In the genomic region with DNA sequence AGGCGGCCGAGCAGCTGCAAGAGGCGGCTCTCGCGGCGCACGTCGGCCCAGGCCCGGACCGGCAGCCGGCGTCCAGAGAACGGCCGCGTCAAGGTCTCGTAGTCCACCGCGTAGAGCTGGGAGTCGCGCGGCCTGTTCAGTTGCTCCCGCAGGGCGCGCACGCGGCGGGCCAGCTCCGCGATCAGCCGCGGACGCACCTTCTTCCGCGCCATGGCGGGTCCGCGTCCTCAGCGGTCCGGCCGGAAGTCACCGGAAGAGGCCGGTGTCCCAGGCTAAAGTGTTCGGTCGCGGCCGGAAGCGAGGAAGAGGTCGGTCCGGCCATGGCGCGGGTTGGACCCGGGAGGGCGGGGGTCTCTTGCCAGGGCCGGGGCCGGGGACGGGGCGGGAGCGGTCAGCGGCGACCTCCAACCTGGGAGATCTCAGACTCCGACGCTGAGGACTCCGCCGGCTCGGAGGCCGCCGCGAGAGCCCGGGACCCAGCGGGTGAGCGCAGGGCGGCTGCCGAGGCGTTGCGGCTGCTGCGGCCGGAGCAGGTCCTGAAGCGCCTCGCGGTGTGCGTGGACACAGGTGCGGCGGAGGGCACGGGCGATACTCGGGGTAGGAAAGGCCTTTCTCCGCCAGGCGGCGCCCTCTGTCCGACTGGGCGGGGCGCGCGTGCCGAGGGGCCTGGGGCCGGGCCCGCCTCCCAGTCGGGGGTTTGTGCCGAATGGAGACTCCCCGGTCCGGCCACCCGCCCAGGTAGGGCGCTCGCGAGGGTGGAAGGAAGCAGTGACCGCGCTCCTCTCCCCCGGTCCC, we compare ENCODE assay signal across 1 cellular context.
A peak's percentile ranks its signal among the peaks of the same experiment; 100 is the strongest.
TF ChIP-seq lines count a peak whose summit lies in the region.

A gene (minus strand): TSS at position 227 of the 795 bp plus-strand sequence. CDS start 15 bp downstream, at position 212.

TF ChIP-seq in GM12878, 131 proteins besides CTCF, POLR2A, EP300 and RAD21 (continued from another document and continues in another):
- TF ChIP-seq, protein P1, sequence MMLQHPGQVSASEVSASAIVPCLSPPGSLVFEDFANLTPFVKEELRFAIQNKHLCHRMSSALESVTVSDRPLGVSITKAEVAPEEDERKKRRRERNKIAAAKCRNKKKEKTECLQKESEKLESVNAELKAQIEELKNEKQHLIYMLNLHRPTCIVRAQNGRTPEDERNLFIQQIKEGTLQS (IDR thresholded peaks at IDR 0.05; ENCODE audit: borderline replicate concordance, extremely low read depth, low read depth, low read length): no peak
- TF ChIP-seq FOXK2 (IDR thresholded peaks at IDR 0.05): no peak
- TF ChIP-seq, protein P2, sequence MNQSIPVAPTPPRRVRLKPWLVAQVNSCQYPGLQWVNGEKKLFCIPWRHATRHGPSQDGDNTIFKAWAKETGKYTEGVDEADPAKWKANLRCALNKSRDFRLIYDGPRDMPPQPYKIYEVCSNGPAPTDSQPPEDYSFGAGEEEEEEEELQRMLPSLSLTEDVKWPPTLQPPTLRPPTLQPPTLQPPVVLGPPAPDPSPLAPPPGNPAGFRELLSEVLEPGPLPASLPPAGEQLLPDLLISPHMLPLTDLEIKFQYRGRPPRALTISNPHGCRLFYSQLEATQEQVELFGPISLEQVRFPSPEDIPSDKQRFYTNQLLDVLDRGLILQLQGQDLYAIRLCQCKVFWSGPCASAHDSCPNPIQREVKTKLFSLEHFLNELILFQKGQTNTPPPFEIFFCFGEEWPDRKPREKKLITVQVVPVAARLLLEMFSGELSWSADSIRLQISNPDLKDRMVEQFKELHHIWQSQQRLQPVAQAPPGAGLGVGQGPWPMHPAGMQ (IDR thresholded peaks at IDR 0.05; ENCODE audit: borderline replicate concordance): no peak
- peak; percentile 83; the same call in 1 of the 2 replicates for TF ChIP-seq CHD1 (IDR thresholded peaks at IDR 0.05; ENCODE audit: low read depth, low read length)
- peak; percentile 69; the same call in 1 of the 2 replicates for TF ChIP-seq ESRRA (IDR thresholded peaks at IDR 0.05; ENCODE audit: low read length)
- TF ChIP-seq ETV6 (conservative IDR thresholded peaks at IDR 0.05 in 1 of 2, IDR thresholded peaks at IDR 0.05 in 1 of 2; ENCODE audit: borderline replicate concordance in 1 of 2, low read depth in 1 of 2): no peak
- TF ChIP-seq SUPT20H (IDR thresholded peaks at IDR 0.05; ENCODE audit: borderline replicate concordance, control insufficient read depth, low read depth, low read length): no peak
- no peak; the same call in 1 of the 2 replicates for TF ChIP-seq PML (IDR thresholded peaks at IDR 0.05; ENCODE audit: low read length)
- no peak for TF ChIP-seq ZBED1 (IDR thresholded peaks at IDR 0.05; ENCODE audit: borderline replicate concordance)
- TF ChIP-seq CEBPB (IDR thresholded peaks at IDR 0.05; ENCODE audit: borderline replicate concordance in 1 of 2, low read depth in 2 of 2, low read length in 2 of 2): no peak
- peak; percentile 28 for TF ChIP-seq SP1 (IDR thresholded peaks at IDR 0.05; ENCODE audit: low read depth, low read length)
- peak; percentile 9; the same call in 1 of the 2 replicates for TF ChIP-seq EED (IDR thresholded peaks at IDR 0.05; ENCODE audit: low read depth)
- no peak for TF ChIP-seq TCF7 (IDR thresholded peaks at IDR 0.05; ENCODE audit: borderline replicate concordance)
- TF ChIP-seq, protein P3, sequence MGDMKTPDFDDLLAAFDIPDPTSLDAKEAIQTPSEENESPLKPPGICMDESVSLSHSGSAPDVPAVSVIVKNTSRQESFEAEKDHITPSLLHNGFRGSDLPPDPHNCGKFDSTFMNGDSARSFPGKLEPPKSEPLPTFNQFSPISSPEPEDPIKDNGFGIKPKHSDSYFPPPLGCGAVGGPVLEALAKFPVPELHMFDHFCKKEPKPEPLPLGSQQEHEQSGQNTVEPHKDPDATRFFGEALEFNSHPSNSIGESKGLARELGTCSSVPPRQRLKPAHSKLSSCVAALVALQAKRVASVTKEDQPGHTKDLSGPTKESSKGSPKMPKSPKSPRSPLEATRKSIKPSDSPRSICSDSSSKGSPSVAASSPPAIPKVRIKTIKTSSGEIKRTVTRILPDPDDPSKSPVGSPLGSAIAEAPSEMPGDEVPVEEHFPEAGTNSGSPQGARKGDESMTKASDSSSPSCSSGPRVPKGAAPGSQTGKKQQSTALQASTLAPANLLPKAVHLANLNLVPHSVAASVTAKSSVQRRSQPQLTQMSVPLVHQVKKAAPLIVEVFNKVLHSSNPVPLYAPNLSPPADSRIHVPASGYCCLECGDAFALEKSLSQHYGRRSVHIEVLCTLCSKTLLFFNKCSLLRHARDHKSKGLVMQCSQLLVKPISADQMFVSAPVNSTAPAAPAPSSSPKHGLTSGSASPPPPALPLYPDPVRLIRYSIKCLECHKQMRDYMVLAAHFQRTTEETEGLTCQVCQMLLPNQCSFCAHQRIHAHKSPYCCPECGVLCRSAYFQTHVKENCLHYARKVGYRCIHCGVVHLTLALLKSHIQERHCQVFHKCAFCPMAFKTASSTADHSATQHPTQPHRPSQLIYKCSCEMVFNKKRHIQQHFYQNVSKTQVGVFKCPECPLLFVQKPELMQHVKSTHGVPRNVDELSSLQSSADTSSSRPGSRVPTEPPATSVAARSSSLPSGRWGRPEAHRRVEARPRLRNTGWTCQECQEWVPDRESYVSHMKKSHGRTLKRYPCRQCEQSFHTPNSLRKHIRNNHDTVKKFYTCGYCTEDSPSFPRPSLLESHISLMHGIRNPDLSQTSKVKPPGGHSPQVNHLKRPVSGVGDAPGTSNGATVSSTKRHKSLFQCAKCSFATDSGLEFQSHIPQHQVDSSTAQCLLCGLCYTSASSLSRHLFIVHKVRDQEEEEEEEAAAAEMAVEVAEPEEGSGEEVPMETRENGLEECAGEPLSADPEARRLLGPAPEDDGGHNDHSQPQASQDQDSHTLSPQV (IDR thresholded peaks at IDR 0.05): no peak; the same call in 1 of the 2 replicates
- TF ChIP-seq, protein P4, sequence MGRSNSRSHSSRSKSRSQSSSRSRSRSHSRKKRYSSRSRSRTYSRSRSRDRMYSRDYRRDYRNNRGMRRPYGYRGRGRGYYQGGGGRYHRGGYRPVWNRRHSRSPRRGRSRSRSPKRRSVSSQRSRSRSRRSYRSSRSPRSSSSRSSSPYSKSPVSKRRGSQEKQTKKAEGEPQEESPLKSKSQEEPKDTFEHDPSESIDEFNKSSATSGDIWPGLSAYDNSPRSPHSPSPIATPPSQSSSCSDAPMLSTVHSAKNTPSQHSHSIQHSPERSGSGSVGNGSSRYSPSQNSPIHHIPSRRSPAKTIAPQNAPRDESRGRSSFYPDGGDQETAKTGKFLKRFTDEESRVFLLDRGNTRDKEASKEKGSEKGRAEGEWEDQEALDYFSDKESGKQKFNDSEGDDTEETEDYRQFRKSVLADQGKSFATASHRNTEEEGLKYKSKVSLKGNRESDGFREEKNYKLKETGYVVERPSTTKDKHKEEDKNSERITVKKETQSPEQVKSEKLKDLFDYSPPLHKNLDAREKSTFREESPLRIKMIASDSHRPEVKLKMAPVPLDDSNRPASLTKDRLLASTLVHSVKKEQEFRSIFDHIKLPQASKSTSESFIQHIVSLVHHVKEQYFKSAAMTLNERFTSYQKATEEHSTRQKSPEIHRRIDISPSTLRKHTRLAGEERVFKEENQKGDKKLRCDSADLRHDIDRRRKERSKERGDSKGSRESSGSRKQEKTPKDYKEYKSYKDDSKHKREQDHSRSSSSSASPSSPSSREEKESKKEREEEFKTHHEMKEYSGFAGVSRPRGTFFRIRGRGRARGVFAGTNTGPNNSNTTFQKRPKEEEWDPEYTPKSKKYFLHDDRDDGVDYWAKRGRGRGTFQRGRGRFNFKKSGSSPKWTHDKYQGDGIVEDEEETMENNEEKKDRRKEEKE (IDR thresholded peaks at IDR 0.05): 0 out of 2 replicates have a peak, but pooled peaks have one; percentile 13
- TF ChIP-seq SMAD5 (IDR thresholded peaks at IDR 0.05; ENCODE audit: low read depth): 0 out of 2 replicates have a peak, but pooled peaks have one; percentile 56
- peak; percentile 55 for TF ChIP-seq CREM (IDR thresholded peaks at IDR 0.05; ENCODE audit: low read depth)
- TF ChIP-seq, protein P5, sequence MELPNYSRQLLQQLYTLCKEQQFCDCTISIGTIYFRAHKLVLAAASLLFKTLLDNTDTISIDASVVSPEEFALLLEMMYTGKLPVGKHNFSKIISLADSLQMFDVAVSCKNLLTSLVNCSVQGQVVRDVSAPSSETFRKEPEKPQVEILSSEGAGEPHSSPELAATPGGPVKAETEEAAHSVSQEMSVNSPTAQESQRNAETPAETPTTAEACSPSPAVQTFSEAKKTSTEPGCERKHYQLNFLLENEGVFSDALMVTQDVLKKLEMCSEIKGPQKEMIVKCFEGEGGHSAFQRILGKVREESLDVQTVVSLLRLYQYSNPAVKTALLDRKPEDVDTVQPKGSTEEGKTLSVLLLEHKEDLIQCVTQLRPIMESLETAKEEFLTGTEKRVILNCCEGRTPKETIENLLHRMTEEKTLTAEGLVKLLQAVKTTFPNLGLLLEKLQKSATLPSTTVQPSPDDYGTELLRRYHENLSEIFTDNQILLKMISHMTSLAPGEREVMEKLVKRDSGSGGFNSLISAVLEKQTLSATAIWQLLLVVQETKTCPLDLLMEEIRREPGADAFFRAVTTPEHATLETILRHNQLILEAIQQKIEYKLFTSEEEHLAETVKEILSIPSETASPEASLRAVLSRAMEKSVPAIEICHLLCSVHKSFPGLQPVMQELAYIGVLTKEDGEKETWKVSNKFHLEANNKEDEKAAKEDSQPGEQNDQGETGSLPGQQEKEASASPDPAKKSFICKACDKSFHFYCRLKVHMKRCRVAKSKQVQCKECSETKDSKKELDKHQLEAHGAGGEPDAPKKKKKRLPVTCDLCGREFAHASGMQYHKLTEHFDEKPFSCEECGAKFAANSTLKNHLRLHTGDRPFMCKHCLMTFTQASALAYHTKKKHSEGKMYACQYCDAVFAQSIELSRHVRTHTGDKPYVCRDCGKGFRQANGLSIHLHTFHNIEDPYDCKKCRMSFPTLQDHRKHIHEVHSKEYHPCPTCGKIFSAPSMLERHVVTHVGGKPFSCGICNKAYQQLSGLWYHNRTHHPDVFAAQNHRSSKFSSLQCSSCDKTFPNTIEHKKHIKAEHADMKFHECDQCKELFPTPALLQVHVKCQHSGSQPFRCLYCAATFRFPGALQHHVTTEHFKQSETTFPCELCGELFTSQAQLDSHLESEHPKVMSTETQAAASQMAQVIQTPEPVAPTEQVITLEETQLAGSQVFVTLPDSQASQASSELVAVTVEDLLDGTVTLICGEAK (IDR thresholded peaks at IDR 0.05; ENCODE audit: borderline replicate concordance): peak; percentile 98
- no peak for TF ChIP-seq ATF7 (IDR thresholded peaks at IDR 0.05; ENCODE audit: low read depth)
- TF ChIP-seq, protein P6, sequence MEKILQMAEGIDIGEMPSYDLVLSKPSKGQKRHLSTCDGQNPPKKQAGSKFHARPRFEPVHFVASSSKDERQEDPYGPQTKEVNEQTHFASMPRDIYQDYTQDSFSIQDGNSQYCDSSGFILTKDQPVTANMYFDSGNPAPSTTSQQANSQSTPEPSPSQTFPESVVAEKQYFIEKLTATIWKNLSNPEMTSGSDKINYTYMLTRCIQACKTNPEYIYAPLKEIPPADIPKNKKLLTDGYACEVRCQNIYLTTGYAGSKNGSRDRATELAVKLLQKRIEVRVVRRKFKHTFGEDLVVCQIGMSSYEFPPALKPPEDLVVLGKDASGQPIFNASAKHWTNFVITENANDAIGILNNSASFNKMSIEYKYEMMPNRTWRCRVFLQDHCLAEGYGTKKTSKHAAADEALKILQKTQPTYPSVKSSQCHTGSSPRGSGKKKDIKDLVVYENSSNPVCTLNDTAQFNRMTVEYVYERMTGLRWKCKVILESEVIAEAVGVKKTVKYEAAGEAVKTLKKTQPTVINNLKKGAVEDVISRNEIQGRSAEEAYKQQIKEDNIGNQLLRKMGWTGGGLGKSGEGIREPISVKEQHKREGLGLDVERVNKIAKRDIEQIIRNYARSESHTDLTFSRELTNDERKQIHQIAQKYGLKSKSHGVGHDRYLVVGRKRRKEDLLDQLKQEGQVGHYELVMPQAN (conservative IDR thresholded peaks at IDR 0.05): peak; percentile 78
- TF ChIP-seq ZNF622 (IDR thresholded peaks at IDR 0.05): no peak
- no peak for TF ChIP-seq NFIC (IDR thresholded peaks at IDR 0.05; ENCODE audit: low read depth, low read length)
- peak; percentile 68 for TF ChIP-seq BACH1 (IDR thresholded peaks at IDR 0.05; ENCODE audit: borderline replicate concordance)
- no peak for TF ChIP-seq HDAC6 (IDR thresholded peaks at IDR 0.05; ENCODE audit: unreplicated experiment)
- no peak for TF ChIP-seq YBX1 (IDR thresholded peaks at IDR 0.05)
- TF ChIP-seq IRF4 (IDR thresholded peaks at IDR 0.05; ENCODE audit: low read depth, low read length): no peak; the same call in 1 of the 2 replicates
- no peak for TF ChIP-seq RBBP5 (conservative IDR thresholded peaks at IDR 0.05)
- TF ChIP-seq ZZZ3 (IDR thresholded peaks at IDR 0.05; ENCODE audit: control insufficient read depth, insufficient read length, low read depth): no peak
- TF ChIP-seq STAT3 (IDR thresholded peaks at IDR 0.05; ENCODE audit: low read depth, low read length): no peak
- no peak for TF ChIP-seq NRF1 (conservative IDR thresholded peaks at IDR 0.05; ENCODE audit: low read depth, low read length)
- TF ChIP-seq, protein P7, sequence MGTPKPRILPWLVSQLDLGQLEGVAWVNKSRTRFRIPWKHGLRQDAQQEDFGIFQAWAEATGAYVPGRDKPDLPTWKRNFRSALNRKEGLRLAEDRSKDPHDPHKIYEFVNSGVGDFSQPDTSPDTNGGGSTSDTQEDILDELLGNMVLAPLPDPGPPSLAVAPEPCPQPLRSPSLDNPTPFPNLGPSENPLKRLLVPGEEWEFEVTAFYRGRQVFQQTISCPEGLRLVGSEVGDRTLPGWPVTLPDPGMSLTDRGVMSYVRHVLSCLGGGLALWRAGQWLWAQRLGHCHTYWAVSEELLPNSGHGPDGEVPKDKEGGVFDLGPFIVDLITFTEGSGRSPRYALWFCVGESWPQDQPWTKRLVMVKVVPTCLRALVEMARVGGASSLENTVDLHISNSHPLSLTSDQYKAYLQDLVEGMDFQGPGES (IDR thresholded peaks at IDR 0.05): no peak
- TF ChIP-seq DPF2 (IDR thresholded peaks at IDR 0.05): no peak; the same call in 1 of the 2 replicates
- no peak for TF ChIP-seq FOXM1 (IDR thresholded peaks at IDR 0.05; ENCODE audit: low read depth, low read length)
- TF ChIP-seq, protein P8, sequence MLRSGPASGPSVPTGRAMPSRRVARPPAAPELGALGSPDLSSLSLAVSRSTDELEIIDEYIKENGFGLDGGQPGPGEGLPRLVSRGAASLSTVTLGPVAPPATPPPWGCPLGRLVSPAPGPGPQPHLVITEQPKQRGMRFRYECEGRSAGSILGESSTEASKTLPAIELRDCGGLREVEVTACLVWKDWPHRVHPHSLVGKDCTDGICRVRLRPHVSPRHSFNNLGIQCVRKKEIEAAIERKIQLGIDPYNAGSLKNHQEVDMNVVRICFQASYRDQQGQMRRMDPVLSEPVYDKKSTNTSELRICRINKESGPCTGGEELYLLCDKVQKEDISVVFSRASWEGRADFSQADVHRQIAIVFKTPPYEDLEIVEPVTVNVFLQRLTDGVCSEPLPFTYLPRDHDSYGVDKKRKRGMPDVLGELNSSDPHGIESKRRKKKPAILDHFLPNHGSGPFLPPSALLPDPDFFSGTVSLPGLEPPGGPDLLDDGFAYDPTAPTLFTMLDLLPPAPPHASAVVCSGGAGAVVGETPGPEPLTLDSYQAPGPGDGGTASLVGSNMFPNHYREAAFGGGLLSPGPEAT (IDR thresholded peaks at IDR 0.05; ENCODE audit: low read depth): peak; percentile 80
- TF ChIP-seq HDGF (IDR thresholded peaks at IDR 0.05): no peak
- peak; percentile 45 to 85; a peak in 2 of 3 replicates for TF ChIP-seq EGR1 (IDR thresholded peaks at IDR 0.05; ENCODE audit: borderline replicate concordance in 1 of 2, low read depth in 2 of 2, low read length in 2 of 2)
- TF ChIP-seq NFXL1 (IDR thresholded peaks at IDR 0.05; ENCODE audit: borderline replicate concordance): no peak
- TF ChIP-seq PAX8 (IDR thresholded peaks at IDR 0.05): no peak
